Comparison of ENCODE assay signal across 8 cellular contexts in genomic region chr5:133423618-133424282, GRCh38.
DNase-seq lines count a peak whose midpoint lies in the region; ATAC-seq and TF ChIP-seq lines count a peak whose summit lies in the region.

No MANE protein-coding gene starts in this region.

- H3K27ac ChIP-seq in SU-DHL-6 (ENCODE audit: low read depth, low read length): no peak overlapping the region
- H3K27ac ChIP-seq in right cardiac atrium (ENCODE audit: low read length): no peak overlapping the region
- H3K27ac ChIP-seq in spleen: no peak overlapping the region

- TF ChIP-seq POLR2A in spleen (IDR thresholded peaks at IDR 0.05): no peak

- DNase-seq in AML-193 (lab: John Stamatoyannopoulos, UW) (peak; percentile 22 to 37), adipocyte (ENCODE audit: low read depth) (peak; percentile 51), right cardiac atrium (peak; percentile 65 to 90 (median 89)), spleen (peak; percentile 92), DMS79 (lab: John Stamatoyannopoulos, UW) (no peak)

- H4K20me1 ChIP-seq in SU-DHL-6 (ENCODE audit: low read depth, low read length): no peaks in the 10 kb centered on the region

- H3K9ac ChIP-seq in SU-DHL-6 (ENCODE audit: low read length): no peak overlapping the region
- no peak overlapping the region for H3K9ac ChIP-seq in adipocyte (ENCODE audit: low read length)

- intact Hi-C loops in right cardiac atrium (cut with DNase I) (loop anchor here in 3 of 4 donors (5.0 to 10.0 kb wide), 5 partner anchors 189 to 519 kb away; partner anchors contain the start of gene FSTL4 (in 2 of the 3)), spleen (cut with DNase I; ENCODE audit: low total_unique reads) (loop anchor here (5.0 kb wide), 1 partner anchor 444 kb away; no protein-coding TSS in a partner anchor)

- H3K4me3 ChIP-seq in SU-DHL-6 (ENCODE audit: insufficient read depth, low read length, poor library complexity, severe bottlenecking) (no peak overlapping the region), adipocyte (ENCODE audit: low read length) (peak overlapping the region; percentile 25), right cardiac atrium (ENCODE audit: low read length) (no peak overlapping the region), spleen (no peak overlapping the region)

- peak overlapping the region; percentile 10 for H3K4me2 ChIP-seq in SU-DHL-6 (ENCODE audit: low read depth, low read length, poor library complexity, severe bottlenecking)

- peak; percentile 77 for ATAC-seq in GM18909 (IDR thresholded peaks at IDR 0.05; ENCODE audit: poor library complexity, unreplicated experiment)
- ATAC-seq in HG03571 (IDR thresholded peaks at IDR 0.05; ENCODE audit: unreplicated experiment): peak; percentile 55
- ATAC-seq in right cardiac atrium: peak; percentile 82 to 88

- WGBS in right cardiac atrium: 32% methylated on average over 30 of the region's 30 CpGs
- WGBS in spleen, 5 donors: 21 to 35% (median 32%) methylated on average over 24 to 30 of the region's 30 CpGs

- no peaks in the 10 kb centered on the region for H3K27me3 ChIP-seq in SU-DHL-6 (ENCODE audit: low read length)
- H3K27me3 ChIP-seq in adipocyte (replicated peaks; ENCODE audit: control insufficient read depth, insufficient read depth, low read length): peaks cover 32% of the 10 kb centered on the region
- no peaks in the 10 kb centered on the region for H3K27me3 ChIP-seq in right cardiac atrium (ENCODE audit: control insufficient read depth, insufficient read depth)
- H3K27me3 ChIP-seq in spleen (replicated peaks in 1 of 7): peaks cover 0 to 6% (median 0%) of the 10 kb centered on the region in 7 donors

- H2AFZ ChIP-seq in SU-DHL-6 (ENCODE audit: low read depth, low read length, severe bottlenecking): peak overlapping the region; percentile 44

- no peaks in the 10 kb centered on the region for H3K9me2 ChIP-seq in SU-DHL-6 (replicated peaks; ENCODE audit: insufficient read depth, low read length)

- H3K36me3 ChIP-seq in SU-DHL-6 (ENCODE audit: low read length) (no peaks in the 10 kb centered on the region), adipocyte (ENCODE audit: control insufficient read depth, insufficient read depth, low read length, severe bottlenecking) (no peaks in the 10 kb centered on the region), spleen (no peaks in the 10 kb centered on the region)

- H3K9me3 ChIP-seq in SU-DHL-6 (ENCODE audit: insufficient read depth, low read length): no peaks in the 10 kb centered on the region
- H3K9me3 ChIP-seq in adipocyte (ENCODE audit: control insufficient read depth, low read length): peaks cover 2% of the 10 kb centered on the region
- H3K9me3 ChIP-seq in right cardiac atrium (ENCODE audit: control insufficient read depth, low read length): no peaks in the 10 kb centered on the region
- no peaks in the 10 kb centered on the region for H3K9me3 ChIP-seq in spleen

- H3F3A ChIP-seq in SU-DHL-6 (ENCODE audit: insufficient read depth): no peaks in the 10 kb centered on the region

- no peaks in the 10 kb centered on the region for H3K79me2 ChIP-seq in SU-DHL-6 (ENCODE audit: insufficient read depth, low read length)

- H3K4me1 ChIP-seq in adipocyte (ENCODE audit: control insufficient read depth, insufficient read depth, low read length) (peaks cover 5% of the 10 kb centered on the region), right cardiac atrium (ENCODE audit: control insufficient read depth, insufficient read depth, low read length) (no peaks in the 10 kb centered on the region), spleen (peaks cover 0 to 7% (median 3%) of the 10 kb centered on the region in 6 donors)

- TF ChIP-seq CTCF in SU-DHL-6 (IDR thresholded peaks at IDR 0.05; ENCODE audit: insufficient read depth, low read length, poor library complexity, severe bottlenecking) (peak; percentile 80), spleen (IDR thresholded peaks at IDR 0.05 in 8 of 11, conservative IDR thresholded peaks at IDR 0.05 in 3 of 11) (peak; percentile 52 to 94 (median 91))
